Comparison of ENCODE assay signal across 8 cellular contexts in genomic region chr19:2636897-2637683, GRCh38.
DNase-seq lines count a peak whose midpoint lies in the region; ATAC-seq, FAIRE-seq and TF ChIP-seq lines count a peak whose summit lies in the region.

No MANE protein-coding gene starts in this region.

- H3K4me3 Mint-ChIP-seq in activated naive CD8-positive, alpha-beta T cell treated with anti-CD3 and anti-CD28 coated beads for 36 hours: no peak overlapping the region
- H3K4me3 Mint-ChIP-seq in progenitor cell of endocrine pancreas (ENCODE audit: low read depth): peak overlapping the region; percentile 31

- intact Hi-C loops in aorta (cut with DNase I): no loop called here

- H3K36me3 Mint-ChIP-seq in activated naive CD8-positive, alpha-beta T cell treated with anti-CD3 and anti-CD28 coated beads for 36 hours: no peaks in the 10 kb centered on the region
- H3K36me3 Mint-ChIP-seq in progenitor cell of endocrine pancreas (ENCODE audit: insufficient read depth): no peaks in the 10 kb centered on the region

- peaks cover 12% of the 10 kb centered on the region for H3K27me3 Mint-ChIP-seq in activated naive CD8-positive, alpha-beta T cell treated with anti-CD3 and anti-CD28 coated beads for 36 hours
- H3K27me3 Mint-ChIP-seq in progenitor cell of endocrine pancreas: peaks cover 4% of the 10 kb centered on the region

- no peaks in the 10 kb centered on the region for H3K9me3 ChIP-seq in SK-N-MC (ENCODE audit: low read depth, low read length)
- H3K9me3 ChIP-seq in cardiac muscle cell (ENCODE audit: low read depth): no peaks in the 10 kb centered on the region
- H3K9me3 ChIP-seq in aorta (ENCODE audit: control insufficient read depth, low read length): no peaks in the 10 kb centered on the region

- no peak overlapping the region for H3K9ac ChIP-seq in SK-N-MC (ENCODE audit: insufficient read length)

- no peak overlapping the region for H3K27ac Mint-ChIP-seq in activated naive CD8-positive, alpha-beta T cell treated with anti-CD3 and anti-CD28 coated beads for 36 hours
- H3K27ac Mint-ChIP-seq in progenitor cell of endocrine pancreas: peak overlapping the region; percentile 69

- H3K36me3 ChIP-seq in SK-N-MC (ENCODE audit: insufficient read depth, low read length) (no peaks in the 10 kb centered on the region), cardiac muscle cell (no peaks in the 10 kb centered on the region), aorta (ENCODE audit: control insufficient read depth in 1 of 2, insufficient read depth in 2 of 2, low read length in 1 of 2) (no peaks in the 10 kb centered on the region)

- H3K4me3 ChIP-seq in SK-N-MC: peak overlapping the region; percentile 38
- no peak overlapping the region for H3K4me3 ChIP-seq in cardiac muscle cell
- H3K4me3 ChIP-seq in aorta (ENCODE audit: low read length in 2 of 2): no peak overlapping the region

- no peaks in the 10 kb centered on the region for H3K27me3 ChIP-seq in cardiac muscle cell
- H3K27me3 ChIP-seq in aorta (ENCODE audit: control insufficient read depth in 1 of 2, insufficient read depth in 2 of 2, low read length in 1 of 2): no peaks in the 10 kb centered on the region

- ATAC-seq in aorta (ENCODE audit: low FRiP score) (peak; percentile 75), GM18517 (IDR thresholded peaks at IDR 0.05; ENCODE audit: unreplicated experiment) (no peak)

- H3K27ac ChIP-seq in 22Rv1: no peak overlapping the region
- H3K27ac ChIP-seq in SK-N-MC: no peak overlapping the region
- no peak overlapping the region for H3K27ac ChIP-seq in cardiac muscle cell
- no peak overlapping the region for H3K27ac ChIP-seq in aorta (ENCODE audit: low read depth in 1 of 2, low read length in 2 of 2)

- TF ChIP-seq CTCF in 22Rv1 (IDR thresholded peaks at IDR 0.05) (peak; percentile 92), cardiac muscle cell (IDR thresholded peaks at IDR 0.05; ENCODE audit: low read depth, low read length) (peak; percentile 78), progenitor cell of endocrine pancreas (IDR thresholded peaks at IDR 0.05; ENCODE audit: unreplicated experiment) (peak; percentile 79)

- DNase-seq in GM19239 (ENCODE audit: insufficient read length, low spot score) (peak; percentile 83), SK-N-MC (ENCODE audit: low read depth, low spot score) (no peak), cardiac muscle cell (ENCODE audit: low read depth in 1 of 2, low spot score in 1 of 2) (peak; percentile 62 to 65), progenitor cell of endocrine pancreas (ENCODE audit: low spot score, unreplicated experiment) (peak; percentile 70), aorta (peak; percentile 77 to 90)
- DNase-seq in activated naive CD8-positive, alpha-beta T cell treated with anti-CD3 and anti-CD28 coated beads for 36 hours: peak; percentile 74

- FAIRE-seq in GM19239 (lab: Jason Lieb, UNC): peak; percentile 91

- no peaks in the 10 kb centered on the region for H3K9me3 Mint-ChIP-seq in activated naive CD8-positive, alpha-beta T cell treated with anti-CD3 and anti-CD28 coated beads for 36 hours
- no peaks in the 10 kb centered on the region for H3K9me3 Mint-ChIP-seq in progenitor cell of endocrine pancreas (ENCODE audit: low read depth)

- WGBS in aorta, 2 donors: 16 to 20% methylated on average over 33 to 37 of the region's 37 CpGs

- peaks cover 13% of the 10 kb centered on the region for H3K4me1 Mint-ChIP-seq in activated naive CD8-positive, alpha-beta T cell treated with anti-CD3 and anti-CD28 coated beads for 36 hours
- peaks cover 9% of the 10 kb centered on the region for H3K4me1 Mint-ChIP-seq in progenitor cell of endocrine pancreas (ENCODE audit: low read depth)

- H3K4me1 ChIP-seq in cardiac muscle cell (ENCODE audit: low read depth) (peaks cover 13% of the 10 kb centered on the region), aorta (ENCODE audit: control insufficient read depth in 1 of 2, insufficient read depth in 2 of 2, low read length in 2 of 2) (peaks cover 0 to 3% of the 10 kb centered on the region in 2 donors)
